22 cellular contexts compared by ENCODE assay signal in the genomic region with DNA sequence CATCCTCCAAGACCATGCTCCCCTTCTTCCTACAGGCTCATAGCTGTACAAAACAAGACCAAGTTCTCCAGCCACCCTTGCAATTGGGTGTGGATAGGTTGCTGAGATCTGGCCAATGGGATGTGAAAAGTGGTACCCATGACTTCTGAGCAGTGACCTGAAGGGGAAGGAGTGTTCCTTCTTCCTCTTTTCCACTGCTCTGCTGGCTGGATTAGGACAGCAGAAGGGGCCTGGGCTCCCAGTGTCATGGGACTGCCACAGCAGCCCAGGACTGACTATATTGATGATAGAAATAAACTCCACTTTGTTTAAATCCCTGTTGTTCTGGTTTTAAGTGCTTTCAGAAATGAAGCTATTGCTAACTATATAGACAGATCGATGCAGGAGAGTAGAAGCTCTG.
"Had no signal": no experiment of that assay in that cellular context is flagged by ENCODE, and none has a peak within 500 bp of the region (broad histone marks: within the 10 kb centered on the region; RNA-seq: fewer than 3 reads in every experiment).

No MANE protein-coding gene starts in this region.

- H3K4me3 Mint-ChIP-seq: activated naive CD4-positive, alpha-beta T cell treated with anti-CD3 and anti-CD28 coated beads, Interleukin-2, amount 50 U/mL, for 24 hours; activated T-cell treated with anti-CD3 and anti-CD28 coated beads, Interleukin-2, amount 50 U/mL, for 72 hours; effector memory CD8-positive, alpha-beta T cell; neural crest cell; stimulated activated naive CD8-positive, alpha-beta T cell treated with anti-CD3 and anti-CD28 coated beads, Interleukin-15, amount 100 ng/mL, for 72 hours had no signal

- H3K4me1 Mint-ChIP-seq: activated naive CD4-positive, alpha-beta T cell treated with anti-CD3 and anti-CD28 coated beads, Interleukin-2, amount 50 U/mL, for 24 hours; stimulated activated naive CD8-positive, alpha-beta T cell treated with anti-CD3 and anti-CD28 coated beads, Interleukin-15, amount 100 ng/mL, for 72 hours had no signal

- H3K27me3 ChIP-seq: left lung, right atrium auricular region, testis had no signal

- H3K27me3 Mint-ChIP-seq: activated naive CD4-positive, alpha-beta T cell treated with anti-CD3 and anti-CD28 coated beads, Interleukin-2, amount 50 U/mL, for 24 hours; stimulated activated naive CD8-positive, alpha-beta T cell treated with anti-CD3 and anti-CD28 coated beads, Interleukin-15, amount 100 ng/mL, for 72 hours had no signal

- ATAC-seq: activated T-cell treated with anti-CD3 and anti-CD28 coated beads, Interleukin-2, amount 50 U/mL, for 72 hours; effector memory CD8-positive, alpha-beta T cell; left lung; SK-N-SH treated with all-trans-retinoic acid at 6 μM for 48 hours; stimulated activated naive CD8-positive, alpha-beta T cell treated with anti-CD3 and anti-CD28 coated beads, Interleukin-15, amount 100 ng/mL, for 72 hours had no signal

- H3K9me3 Mint-ChIP-seq: activated naive CD4-positive, alpha-beta T cell treated with anti-CD3 and anti-CD28 coated beads, Interleukin-2, amount 50 U/mL, for 24 hours; activated T-cell treated with anti-CD3 and anti-CD28 coated beads, Interleukin-2, amount 50 U/mL, for 72 hours; effector memory CD8-positive, alpha-beta T cell; neural crest cell; stimulated activated naive CD8-positive, alpha-beta T cell treated with anti-CD3 and anti-CD28 coated beads, Interleukin-15, amount 100 ng/mL, for 72 hours had no signal

- H3K27ac ChIP-seq: left lung, prostate gland, right atrium auricular region, testis, WERI-Rb-1 had no signal

- H3K4me1 ChIP-seq: left lung, prostate gland, testis had no signal

- H3K36me3 ChIP-seq: left lung, prostate gland, right atrium auricular region, WERI-Rb-1 had no signal

- H3K27ac Mint-ChIP-seq: activated naive CD4-positive, alpha-beta T cell treated with anti-CD3 and anti-CD28 coated beads, Interleukin-2, amount 50 U/mL, for 24 hours; activated T-cell treated with anti-CD3 and anti-CD28 coated beads, Interleukin-2, amount 50 U/mL, for 72 hours; effector memory CD8-positive, alpha-beta T cell; stimulated activated naive CD8-positive, alpha-beta T cell treated with anti-CD3 and anti-CD28 coated beads, Interleukin-15, amount 100 ng/mL, for 72 hours had no signal

- DNase-seq: activated CD4-positive, alpha-beta T cell treated with anti-CD3 and anti-CD28 coated beads for 1 hour; activated effector memory CD4-positive, alpha-beta T cell treated with anti-CD3 and anti-CD28 coated beads, Interleukin-2, amount 50 U/mL, for 16 hours; activated T-cell treated with anti-CD3 and anti-CD28 coated beads, Interleukin-2, amount 50 U/mL, for 72 hours; dermis blood vessel endothelial cell; effector memory CD8-positive, alpha-beta T cell; foreskin fibroblast; glutamatergic neuron; islet precursor cell; left lung; mammary epithelial cell; stimulated activated CD4-positive, alpha-beta T cell treated with anti-CD3 and anti-CD28 coated beads, Interleukin-2, amount 100 ng/mL, for 48 hours; stimulated activated naive CD8-positive, alpha-beta T cell treated with anti-CD3 and anti-CD28 coated beads, Interleukin-15, amount 100 ng/mL, for 72 hours; T-helper 1 cell; T-helper 9 cell; testis; WERI-Rb-1 had no signal

- H3K4me3 ChIP-seq: left lung, prostate gland, right atrium auricular region, skin epidermis, testis had no signal

- H3K9me3 ChIP-seq: left lung, prostate gland, right atrium auricular region, testis had no signal
